ENCODE assay signal across 33 cellular contexts in the genomic region with DNA sequence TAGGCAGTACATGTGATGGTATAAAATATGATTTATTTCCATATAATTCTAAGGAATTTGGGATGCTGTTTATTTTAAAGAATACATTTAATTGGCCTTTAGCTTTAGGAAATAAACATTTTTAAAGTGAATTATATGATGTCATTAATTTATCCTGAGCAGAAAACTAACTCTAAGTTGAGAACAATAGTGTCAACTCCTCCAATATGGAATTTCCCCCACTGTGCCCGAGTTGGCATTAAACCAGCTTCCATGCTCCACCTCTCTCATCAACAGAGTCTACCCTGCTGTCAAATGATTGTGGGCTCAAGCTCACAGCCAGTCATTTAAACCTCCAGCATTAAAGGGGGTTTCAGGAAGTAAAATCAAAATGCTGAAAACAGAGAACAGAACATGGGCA.
"Had no signal": no experiment of that assay in that cellular context is flagged by ENCODE, and none has a peak within 500 bp of the region (broad histone marks: within the 10 kb centered on the region; RNA-seq: fewer than 3 reads in every experiment).

No MANE protein-coding gene starts in this region.

- H3K9ac ChIP-seq: SK-N-SH had no signal

- H3K4me2 ChIP-seq: SK-N-SH had no signal

- ATAC-seq: activated CD8-positive, alpha-beta T cell treated with anti-CD3 and anti-CD28 coated beads, Interleukin-2, amount 10 ng/mL, durations not matched to agents 7 days and 5 days; activated naive CD4-positive, alpha-beta T cell treated with anti-CD3 and anti-CD28 coated beads, Interleukin-2, amount 50 U/mL, for 72 hours; activated T-cell treated with anti-CD3 and anti-CD28 coated beads, Interleukin-2, amount 50 U/mL, for 4 hours; body of pancreas; PC-3 had no signal

- H3K4me3 Mint-ChIP-seq: activated CD4-positive, alpha-beta T cell treated with anti-CD3 and anti-CD28 coated beads, Interleukin-2, amount 10 ng/mL, durations not matched to agents 24 days and 14 days; activated CD8-positive, alpha-beta T cell treated with anti-CD3 and anti-CD28 coated beads, Interleukin-2, amount 10 ng/mL, durations not matched to agents 7 days and 5 days; activated naive CD4-positive, alpha-beta T cell treated with anti-CD3 and anti-CD28 coated beads for 36 hours; activated T-cell treated with anti-CD3 and anti-CD28 coated beads, Interleukin-2, amount 50 U/mL, for 4 hours; activated T-helper 1 cell treated with anti-CD3 and anti-CD28 coated beads, Interleukin-12 subunit alpha, Interleukin-12 subunit beta, Interleukin-2, Interleukin-4 antibody, amounts not matched to agents 30 ng/mL and 10 ng/mL and 1 ng/mL, durations not matched to agents 14 hours and 24 hours and 36 hours; T-helper 1 cell treated with Interleukin-12 subunit alpha and Interleukin-12 subunit beta and Interleukin-4 antibody, amounts not matched to agents 30 μg/mL and 1 μg/mL, for 36 hours; T-helper 2 cell treated with Interferon-gamma antibody and Interleukin-4, amounts not matched to agents 5 μg/mL and 100 μg/mL, for 36 hours had no signal

- H3K36me3 Mint-ChIP-seq: activated naive CD4-positive, alpha-beta T cell treated with anti-CD3 and anti-CD28 coated beads, Interleukin-2, amount 50 U/mL, for 72 hours had no signal

- H3K4me3 ChIP-seq: adrenal gland, body of pancreas, breast epithelium, Peyer's patch, SJSA1 had no signal

- H3K27ac Mint-ChIP-seq: activated CD4-positive, alpha-beta T cell treated with anti-CD3 and anti-CD28 coated beads, Interleukin-2, amount 10 ng/mL, durations not matched to agents 24 days and 14 days; activated CD8-positive, alpha-beta T cell treated with anti-CD3 and anti-CD28 coated beads, Interleukin-2, amount 10 ng/mL, durations not matched to agents 7 days and 5 days; activated naive CD4-positive, alpha-beta T cell treated with anti-CD3 and anti-CD28 coated beads for 36 hours; activated naive CD4-positive, alpha-beta T cell treated with anti-CD3 and anti-CD28 coated beads, Interleukin-2, amount 50 U/mL, for 72 hours; activated T-helper 1 cell treated with anti-CD3 and anti-CD28 coated beads, Interleukin-12 subunit alpha, Interleukin-12 subunit beta, Interleukin-2, Interleukin-4 antibody, amounts not matched to agents 30 ng/mL and 10 ng/mL and 1 ng/mL, durations not matched to agents 14 hours and 24 hours and 36 hours; T-helper 1 cell treated with Interleukin-12 subunit alpha and Interleukin-12 subunit beta and Interleukin-4 antibody, amounts not matched to agents 30 μg/mL and 1 μg/mL, for 36 hours; T-helper 2 cell treated with Interferon-gamma antibody and Interleukin-4, amounts not matched to agents 5 μg/mL and 100 μg/mL, for 36 hours had no signal

- H3K9me3 ChIP-seq: adrenal gland, body of pancreas, breast epithelium, Peyer's patch, SJSA1, SK-N-SH had no signal

- H3K9me3 Mint-ChIP-seq: activated CD4-positive, alpha-beta T cell treated with anti-CD3 and anti-CD28 coated beads, Interleukin-2, amount 10 ng/mL, durations not matched to agents 24 days and 14 days; activated naive CD4-positive, alpha-beta T cell treated with anti-CD3 and anti-CD28 coated beads for 36 hours; activated naive CD4-positive, alpha-beta T cell treated with anti-CD3 and anti-CD28 coated beads, Interleukin-2, amount 50 U/mL, for 72 hours; activated T-cell treated with anti-CD3 and anti-CD28 coated beads, Interleukin-2, amount 50 U/mL, for 4 hours; activated T-helper 1 cell treated with anti-CD3 and anti-CD28 coated beads, Interleukin-12 subunit alpha, Interleukin-12 subunit beta, Interleukin-2, Interleukin-4 antibody, amounts not matched to agents 30 ng/mL and 10 ng/mL and 1 ng/mL, durations not matched to agents 14 hours and 24 hours and 36 hours; T-helper 1 cell treated with Interleukin-12 subunit alpha and Interleukin-12 subunit beta and Interleukin-4 antibody, amounts not matched to agents 30 μg/mL and 1 μg/mL, for 36 hours; T-helper 2 cell treated with Interferon-gamma antibody and Interleukin-4, amounts not matched to agents 5 μg/mL and 100 μg/mL, for 36 hours had no signal

- H3K27ac ChIP-seq: adrenal gland, body of pancreas, breast epithelium, Peyer's patch, SJSA1 had no signal

- FAIRE-seq: astrocyte, TTC549 had no signal

- H3K4me1 ChIP-seq: adrenal gland, body of pancreas, breast epithelium, Peyer's patch, SJSA1 had no signal

- H3K36me3 ChIP-seq: adrenal gland, breast epithelium, Peyer's patch, SJSA1 had no signal

- H3K27me3 ChIP-seq: adrenal gland, breast epithelium, Peyer's patch, SJSA1 had no signal

- H3K4me1 Mint-ChIP-seq: activated CD4-positive, alpha-beta T cell treated with anti-CD3 and anti-CD28 coated beads, Interleukin-2, amount 10 ng/mL, durations not matched to agents 24 days and 14 days had no signal

- DNase-seq: activated CD4-positive, alpha-beta T cell treated with anti-CD3 and anti-CD28 coated beads, Interleukin-2, amount 10 ng/mL, durations not matched to agents 24 days and 14 days; activated CD4-positive, alpha-beta T cell treated with anti-CD3 and anti-CD28 coated beads, Interleukin-2, amount 50 U/mL, for 48 hours; activated CD8-positive, alpha-beta T cell treated with anti-CD3 and anti-CD28 coated beads, Interleukin-2, amount 10 ng/mL, durations not matched to agents 7 days and 5 days; activated gamma-delta T cell treated with Interleukin-2 at 50 U/mL for 16 hours; activated naive CD4-positive, alpha-beta T cell treated with anti-CD3 and anti-CD28 coated beads for 36 hours; activated T-cell treated with anti-CD3 and anti-CD28 coated beads for 4 hours; activated T-cell treated with anti-CD3 and anti-CD28 coated beads, Interleukin-2, amount 50 U/mL, for 4 hours; adrenal gland; body of pancreas; Kasumi-1; MM.1S; MV-4-11; NCI-H1092; NCI-H1436 treated with DMSO at 0.1 percent for 48 hours; NCI-H1694 treated with DMSO at 0.1 percent for 48 hours; NCI-H2029; NCI-H345; NCI-H524 treated with DMSO at 0.1 percent for 48 hours; NCI-H748 treated with DMSO at 0.1 percent for 48 hours; NK-92 treated with Interleukin-12 subunit alpha and Interleukin-12 subunit beta, amount 100 ng/mL, for 24 hours; PC-3; Peyer's patch; RPMI8226; SHP77 treated with DMSO at 0.1 percent for 48 hours; SK-N-SH had no signal
